Comparison of ENCODE assay signal across 9 cellular contexts in genomic region chr13:60335531-60335930, GRCh38.
DNase-seq lines count a peak whose midpoint lies in the region; ATAC-seq, FAIRE-seq and TF ChIP-seq lines count a peak whose summit lies in the region.
"Had no signal": no experiment of that assay in that cellular context is flagged by ENCODE, and none has a peak within 500 bp of the region (broad histone marks: within the 10 kb centered on the region; RNA-seq: fewer than 3 reads in every experiment).

No MANE protein-coding gene starts in this region.

- no peak overlapping the region for H3K4me3 Mint-ChIP-seq in Calu3 (ENCODE audit: low read depth, unreplicated experiment)

- peaks cover 13% of the 10 kb centered on the region for H3K27me3 Mint-ChIP-seq in Calu3 (ENCODE audit: unreplicated experiment)

- CTCF ChIA-PET in Calu3 (lab: Charles Lee) = no interaction called here
- CTCF ChIA-PET in HEK293T (lab: Yijun Ruan, JAX) = interaction anchor here (0.6 to 0.7 kb wide), 2 partner anchors 53 to 1222 kb away, joined by 3 read pairs; no protein-coding TSS in a partner anchor

- H3K4me2 ChIP-seq in parathyroid adenoma (ENCODE audit: low read length) = no peak overlapping the region

- H3K27me3 ChIP-seq in bronchial epithelial cell (ENCODE audit: control insufficient read depth, insufficient read depth, low read length) = no peaks in the 10 kb centered on the region
- no peaks in the 10 kb centered on the region for H3K27me3 ChIP-seq in parathyroid adenoma (ENCODE audit: control insufficient read depth, insufficient read depth, low read length)

- no peak for TF ChIP-seq POLR2A in GM18505 (IDR thresholded peaks at IDR 0.05; ENCODE audit: borderline replicate concordance, extremely low read depth, insufficient read depth, insufficient read length)

- no peaks in the 10 kb centered on the region for H3K9me3 Mint-ChIP-seq in Calu3 (ENCODE audit: low read depth, unreplicated experiment)

- H3K4me1 ChIP-seq in parathyroid adenoma = no peaks in the 10 kb centered on the region

- H3K4me1 Mint-ChIP-seq in Calu3 (ENCODE audit: low read depth, unreplicated experiment) = no peaks in the 10 kb centered on the region

- POLR2A ChIA-PET in HEK293T (lab: Yijun Ruan, JAX) = no interaction called here

- BruUV-seq in Calu3 (replicated peaks; lab: Mats Ljungman, UMichigan) = no TSS peak

- H3K27ac Mint-ChIP-seq in Calu3 (ENCODE audit: unreplicated experiment) = no peak overlapping the region

- no peak overlapping the region for H2AFZ ChIP-seq in parathyroid adenoma

- H3K9ac ChIP-seq in parathyroid adenoma = no peak overlapping the region

- H3K4me3 ChIP-seq in bronchial epithelial cell (ENCODE audit: low read depth, low read length) = no peak overlapping the region
- no peak overlapping the region for H3K4me3 ChIP-seq in parathyroid adenoma (ENCODE audit: low read depth, low read length)
- H3K4me3 ChIP-seq: skin epidermis had no signal

- no peaks in the 10 kb centered on the region for H3K9me3 ChIP-seq in parathyroid adenoma (ENCODE audit: control insufficient read depth, low read length)

- H3K79me2 ChIP-seq in parathyroid adenoma = no peaks in the 10 kb centered on the region

- FAIRE-seq in bronchial epithelial cell (lab: Jason Lieb, UNC) = no peak

- intact Hi-C loops in Calu3 (cut with micrococcal nuclease; ENCODE audit: unreplicated experiment) = loop anchor here (5.0 to 10.0 kb wide), 2 partner anchors 653 to 941 kb away; no protein-coding TSS in a partner anchor

- no peak overlapping the region for H3K27ac ChIP-seq in parathyroid adenoma
- H3K27ac ChIP-seq: skin epidermis had no signal

- ATAC-seq in GM19351 (IDR thresholded peaks at IDR 0.05; ENCODE audit: unreplicated experiment) (no peak), GM18505 (IDR thresholded peaks at IDR 0.05; ENCODE audit: unreplicated experiment) (no peak)

- H3K36me3 ChIP-seq in bronchial epithelial cell (ENCODE audit: control insufficient read depth, insufficient read depth, low read length) = no peaks in the 10 kb centered on the region
- no peaks in the 10 kb centered on the region for H3K36me3 ChIP-seq in parathyroid adenoma (ENCODE audit: control insufficient read depth, insufficient read depth, low read length)

- TF ChIP-seq CTCF in GM10266 (IDR thresholded peaks at IDR 0.05; ENCODE audit: control insufficient read depth, insufficient read depth, low read depth, missing control alignments) = peak; percentile 44
- TF ChIP-seq CTCF in bronchial epithelial cell (IDR thresholded peaks at IDR 0.05; ENCODE audit: insufficient read depth, low read length, severe bottlenecking) = no peak
- TF ChIP-seq CTCF in parathyroid adenoma (IDR thresholded peaks at IDR 0.05) = peak; percentile 45
- no peak for TF ChIP-seq CTCF in Calu3 (IDR thresholded peaks at IDR 0.05; ENCODE audit: unreplicated experiment)

- no peaks in the 10 kb centered on the region for H3K36me3 Mint-ChIP-seq in Calu3 (ENCODE audit: insufficient read depth, unreplicated experiment)

- DNase-seq in GM10266 (ENCODE audit: extremely low spot score) (no peak), NCI-H146 (lab: John Stamatoyannopoulos, UW) (peak; percentile 16), bronchial epithelial cell (ENCODE audit: low read depth) (peak; percentile 41), Calu3 (no peak), HEK293T (ENCODE audit: extremely low spot score) (no peak)

TF ChIP-seq in HEK293T, 16 proteins besides CTCF, POLR2A, EP300 and RAD21:
- TF ChIP-seq CTBP1 (IDR thresholded peaks at IDR 0.05; ENCODE audit: borderline replicate concordance) = no peak
- no peak for TF ChIP-seq ARNT (IDR thresholded peaks at IDR 0.05)
- TF ChIP-seq, protein P1, sequence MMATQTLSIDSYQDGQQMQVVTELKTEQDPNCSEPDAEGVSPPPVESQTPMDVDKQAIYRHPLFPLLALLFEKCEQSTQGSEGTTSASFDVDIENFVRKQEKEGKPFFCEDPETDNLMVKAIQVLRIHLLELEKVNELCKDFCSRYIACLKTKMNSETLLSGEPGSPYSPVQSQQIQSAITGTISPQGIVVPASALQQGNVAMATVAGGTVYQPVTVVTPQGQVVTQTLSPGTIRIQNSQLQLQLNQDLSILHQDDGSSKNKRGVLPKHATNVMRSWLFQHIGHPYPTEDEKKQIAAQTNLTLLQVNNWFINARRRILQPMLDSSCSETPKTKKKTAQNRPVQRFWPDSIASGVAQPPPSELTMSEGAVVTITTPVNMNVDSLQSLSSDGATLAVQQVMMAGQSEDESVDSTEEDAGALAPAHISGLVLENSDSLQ (IDR thresholded peaks at IDR 0.05) = no peak
- TF ChIP-seq FOXK2 (IDR thresholded peaks at IDR 0.05) = no peak
- TF ChIP-seq ZNF384 (IDR thresholded peaks at IDR 0.05) = no peak
- TF ChIP-seq ELF4 (IDR thresholded peaks at IDR 0.05) = no peak
- no peak for TF ChIP-seq L3MBTL2 (conservative IDR thresholded peaks at IDR 0.05)
- TF ChIP-seq BHLHE40 (IDR thresholded peaks at IDR 0.05; ENCODE audit: borderline replicate concordance) = no peak
- no peak for TF ChIP-seq NFRKB (IDR thresholded peaks at IDR 0.05)
- no peak for TF ChIP-seq FOXA1 (IDR thresholded peaks at IDR 0.05)
TF ChIP-seq in HEK293T: peak in this region for 0.

Comparison
In these comparisons a context has a peak if more than half of its experiments do, and no peak if none do; other contexts are left out.
1. DNase-seq: peak in NCI-H146 (single experiment) and bronchial epithelial cell (single experiment); none in GM10266 (single experiment), Calu3 (single experiment) and HEK293T (single experiment).
2. CTCF ChIP-seq: peak in GM10266 (single experiment) and parathyroid adenoma (single experiment); none in bronchial epithelial cell (single experiment) and Calu3 (single experiment).